16 cellular contexts compared by ENCODE assay signal in genomic region chr21:34543017-34543416, GRCh38. TPM values are rescaled to one million over a fixed set of nuclear protein-coding genes. Genes with fewer than 3 reads are reported as not detected.
"Had no signal": no experiment of that assay in that cellular context is flagged by ENCODE, and none has a peak within 500 bp of the region (broad histone marks: within the 10 kb centered on the region; RNA-seq: fewer than 3 reads in every experiment).

No MANE protein-coding gene starts in this region.

- H3K4me1 Mint-ChIP-seq: activated T-helper 17 cell treated with anti-CD3 and anti-CD28 coated beads, Interleukin-2, amount 50 U/mL, for 72 hours had no signal

- H3K27ac ChIP-seq: suprapubic skin had no signal

- H3K36me3 ChIP-seq: ascending aorta, suprapubic skin had no signal

- H3K9me3 ChIP-seq: ascending aorta, suprapubic skin had no signal

- H3K4me3 Mint-ChIP-seq: activated CD8-positive, alpha-beta memory T cell treated with anti-CD3 and anti-CD28 coated beads, Interleukin-2, amount 10 ng/mL, durations not matched to agents 7 days and 5 days; activated T-helper 17 cell treated with anti-CD3 and anti-CD28 coated beads, Interleukin-2, amount 50 U/mL, for 72 hours; memory B cell; naive thymus-derived CD8-positive, alpha-beta T cell; stimulated activated naive CD8-positive, alpha-beta T cell treated with anti-CD3 and anti-CD28 coated beads, Interleukin-15, amount 100 ng/mL, for 72 hours had no signal

- DNase-seq: activated CD4-positive, CD25-positive, alpha-beta regulatory T cell treated with anti-CD3 and anti-CD28 coated beads, Interleukin-2, amount 50 U/mL, for 72 hours; activated CD8-positive, alpha-beta memory T cell treated with anti-CD3 and anti-CD28 coated beads, Interleukin-2, amount 10 ng/mL, durations not matched to agents 7 days and 5 days; activated naive CD4-positive, alpha-beta T cell treated with Interleukin-2 at 50 U/mL for 16 hours; effector CD8-positive, alpha-beta T cell; naive thymus-derived CD8-positive, alpha-beta T cell; retina; stimulated activated CD4-positive, alpha-beta T cell treated with anti-CD3 and anti-CD28 coated beads, Interleukin-1b, Interleukin-23, amount 100 ng/mL, for 48 hours; stimulated activated naive CD8-positive, alpha-beta T cell treated with anti-CD3 and anti-CD28 coated beads, Interleukin-15, amount 100 ng/mL, for 72 hours; SW 1271; T-helper 2 cell; trophoblast cell had no signal

- H3K27me3 Mint-ChIP-seq: activated CD8-positive, alpha-beta memory T cell treated with anti-CD3 and anti-CD28 coated beads, Interleukin-2, amount 10 ng/mL, durations not matched to agents 7 days and 5 days; activated T-helper 17 cell treated with anti-CD3 and anti-CD28 coated beads, Interleukin-2, amount 50 U/mL, for 72 hours; memory B cell; stimulated activated naive CD8-positive, alpha-beta T cell treated with anti-CD3 and anti-CD28 coated beads, Interleukin-15, amount 100 ng/mL, for 72 hours had no signal

- H3K27ac Mint-ChIP-seq: activated CD8-positive, alpha-beta memory T cell treated with anti-CD3 and anti-CD28 coated beads, Interleukin-2, amount 10 ng/mL, durations not matched to agents 7 days and 5 days; activated T-helper 17 cell treated with anti-CD3 and anti-CD28 coated beads, Interleukin-2, amount 50 U/mL, for 72 hours; memory B cell; naive thymus-derived CD8-positive, alpha-beta T cell had no signal

- ATAC-seq: activated CD8-positive, alpha-beta memory T cell treated with anti-CD3 and anti-CD28 coated beads, Interleukin-2, amount 10 ng/mL, durations not matched to agents 7 days and 5 days; activated T-helper 17 cell treated with anti-CD3 and anti-CD28 coated beads, Interleukin-2, amount 50 U/mL, for 72 hours; naive thymus-derived CD8-positive, alpha-beta T cell; stimulated activated naive CD8-positive, alpha-beta T cell treated with anti-CD3 and anti-CD28 coated beads, Interleukin-15, amount 100 ng/mL, for 72 hours had no signal

- H3K9me3 Mint-ChIP-seq: activated T-helper 17 cell treated with anti-CD3 and anti-CD28 coated beads, Interleukin-2, amount 50 U/mL, for 72 hours; memory B cell had no signal

- H3K36me3 Mint-ChIP-seq: activated CD8-positive, alpha-beta memory T cell treated with anti-CD3 and anti-CD28 coated beads, Interleukin-2, amount 10 ng/mL, durations not matched to agents 7 days and 5 days had no signal

- H3K27me3 ChIP-seq: ascending aorta, suprapubic skin had no signal

- H3K4me3 ChIP-seq: ascending aorta, suprapubic skin had no signal

RNA-seq across cellular contexts. Expression of gene KCNE1, which starts 31.0 kb away (rescaled TPM):
- total RNA-seq: SK-MEL-5 had no signal
- polyA plus RNA-seq: naive thymus-derived CD8-positive, alpha-beta T cell had no signal
